In genomic region chr10:100522945-100523344, GRCh38 we compare ENCODE assay signal across 1 cellular context.
TF ChIP-seq lines count a peak whose summit lies in the region.

No MANE protein-coding gene starts in this region.

TF ChIP-seq in IMR-90, 13 proteins besides CTCF, POLR2A, EP300 and RAD21 (continued from another document):
- TF ChIP-seq ELK1 (IDR thresholded peaks at IDR 0.05; ENCODE audit: borderline replicate concordance, low read depth, low read length) (no peak), RFX5 (IDR thresholded peaks at IDR 0.05; ENCODE audit: low read depth, low read length) (no peak), MXI1 (IDR thresholded peaks at IDR 0.05; ENCODE audit: borderline replicate concordance, low read depth, low read length) (no peak), MAZ (IDR thresholded peaks at IDR 0.05; ENCODE audit: borderline replicate concordance, low read depth, low read length) (no peak), FOS (IDR thresholded peaks at IDR 0.05; ENCODE audit: low read depth, low read length) (no peak), USF2 (IDR thresholded peaks at IDR 0.05; ENCODE audit: low read depth, low read length) (no peak), MAFK (IDR thresholded peaks at IDR 0.05; ENCODE audit: low read depth, low read length) (no peak), RCOR1 (IDR thresholded peaks at IDR 0.05; ENCODE audit: insufficient replicate concordance, low read length) (no peak)
